20 cellular contexts compared by ENCODE assay signal in genomic region chr22:23684051-23684450, GRCh38. TPM values are rescaled to one million over a fixed set of nuclear protein-coding genes. Genes with fewer than 3 reads are reported as not detected.
DNase-seq lines count a peak whose midpoint lies in the region; ATAC-seq and TF ChIP-seq lines count a peak whose summit lies in the region.
"Had no signal": no experiment of that assay in that cellular context is flagged by ENCODE, and none has a peak within 500 bp of the region (broad histone marks: within the 10 kb centered on the region; RNA-seq: fewer than 3 reads in every experiment).

No MANE protein-coding gene starts in this region.

- DNase-seq in Ammon's horn (ENCODE audit: low spot score) (peak; percentile 15), G401 (ENCODE audit: low spot score) (peak; percentile 78), erythroblast (lab: John Stamatoyannopoulos, UW) (peak; percentile 44 to 46), gastrocnemius medialis (peak in 1 of 2 donors; percentile 45), brain microvascular endothelial cell (no peak)
- DNase-seq in activated T-cell treated with anti-CD3 and anti-CD28 coated beads, Interleukin-2, amount 50 U/mL, for 1 hour, result no peak
- DNase-seq: ACHN, KG1, MV-4-11, NCI-H187, NCI-H2107, NCI-H510A, NCI-H748 treated with DMSO at 0.1 percent for 48 hours, OCI-M1, SHP77 treated with DMSO at 0.1 percent for 48 hours had no signal

- peaks cover 0 to 2% of the 10 kb centered on the region in 2 donors for H3K36me3 ChIP-seq in gastrocnemius medialis
- no peaks in the 10 kb centered on the region for H3K36me3 ChIP-seq in brain microvascular endothelial cell (replicated peaks)

- TF ChIP-seq POLR2A in erythroblast (IDR thresholded peaks at IDR 0.05; ENCODE audit: low read length) (no peak), gastrocnemius medialis (IDR thresholded peaks at IDR 0.05) (no peak)

- H3K27ac ChIP-seq in gastrocnemius medialis, result peak overlapping the region; percentile 85 to 90 (median 86)
- H3K27ac ChIP-seq in brain microvascular endothelial cell, result no peak overlapping the region
- H3K27ac ChIP-seq: C4-2B had no signal

- peaks cover 37 to 67% of the 10 kb centered on the region in 2 donors for H3K4me1 ChIP-seq in gastrocnemius medialis

- in situ Hi-C loops in G401 (cut with HindIII; ENCODE audit: low sequenced_read_pairs), result no loop called here
- in situ Hi-C loops in gastrocnemius medialis (cut with MboI; ENCODE audit: low sequenced_read_pairs in 4 of 4), result no loop called here
- in situ Hi-C loops in brain microvascular endothelial cell (cut with HindIII; ENCODE audit: low pct_ligation_motif_present, low sequenced_read_pairs), result no loop called here

- H3K9me3 ChIP-seq in gastrocnemius medialis, result no peaks in the 10 kb centered on the region

- H3K27me3 ChIP-seq in gastrocnemius medialis, result no peaks in the 10 kb centered on the region
- H3K27me3 ChIP-seq in brain microvascular endothelial cell (replicated peaks), result no peaks in the 10 kb centered on the region

- intact Hi-C loops in gastrocnemius medialis (cut with DNase I; ENCODE audit: low total_unique reads), result loop anchor here (2.0 to 5.0 kb wide), 2 partner anchors 59 to 83 kb away; partner anchors contain the start of gene CHCHD10

- TF ChIP-seq CTCF in gastrocnemius medialis (IDR thresholded peaks at IDR 0.05 in 4 of 5, conservative IDR thresholded peaks at IDR 0.05 in 1 of 5), result no peak
- TF ChIP-seq CTCF in brain microvascular endothelial cell (IDR thresholded peaks at IDR 0.05; ENCODE audit: low read depth, low read length, missing control alignments), result no peak

- ATAC-seq in gastrocnemius medialis (no peak), HG02571 (IDR thresholded peaks at IDR 0.05; ENCODE audit: unreplicated experiment) (no peak)

- H3K4me3 ChIP-seq in gastrocnemius medialis, result no peak overlapping the region
- H3K4me3 ChIP-seq in brain microvascular endothelial cell (ENCODE audit: low read depth, low read length), result no peak overlapping the region

RNA-seq across cellular contexts. Expression of gene RGL4, which starts 6.8 kb away (rescaled TPM):
- not detected in 2 replicates for total RNA-seq in G401 (2014; rRNA removed; shearing (Covaris generic))
- total RNA-seq in gastrocnemius medialis, result 1 to 10 TPM in 1 of 4 donors, under 1 TPM in 1, not detected in 2; 0.09 to 1.9 TPM
- total RNA-seq: H4, HepG2 had no signal

RNA-seq across cellular contexts. Expression of gene DRICH1, which starts 51.9 kb away (rescaled TPM):
- total RNA-seq in G401 (2014; rRNA removed; shearing (Covaris generic)), result not detected in 2 replicates
- not detected for total RNA-seq in gastrocnemius medialis
- total RNA-seq: H4, RPMI7951 had no signal

Comparison
In these comparisons a context has a peak if more than half of its experiments do, and no peak if none do; other contexts are left out.
1. DNase-seq: peak in Ammon's horn (single experiment), G401 (single experiment) and erythroblast (2 of 2); none in activated T-cell treated with anti-CD3 and anti-CD28 coated beads, Interleukin-2, amount 50 U/mL, for 1 hour (single experiment) and brain microvascular endothelial cell (single experiment).